20 cellular contexts compared by ENCODE assay signal in the genomic region with DNA sequence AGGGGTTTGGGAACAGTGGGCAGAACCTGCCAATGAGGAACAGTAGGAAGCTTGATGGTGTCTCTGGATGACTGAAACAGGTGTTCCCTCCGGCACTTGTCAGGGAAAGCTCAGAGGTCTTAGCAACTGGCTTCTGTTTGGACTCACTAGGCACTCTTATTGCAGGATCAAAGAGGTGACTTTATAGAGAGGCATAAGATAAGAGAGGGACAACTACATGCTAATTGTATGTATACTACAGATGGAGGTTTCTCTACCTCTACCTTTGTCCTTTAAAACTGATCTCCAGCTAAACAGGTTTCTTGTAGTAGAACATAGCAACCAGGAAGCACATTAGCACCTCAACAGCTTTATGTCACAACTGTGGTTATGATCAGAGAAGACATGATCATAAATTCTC. TPM values are rescaled to one million over a fixed set of nuclear protein-coding genes. Genes with fewer than 3 reads are reported as not detected.
DNase-seq lines count a peak whose midpoint lies in the region; ATAC-seq and TF ChIP-seq lines count a peak whose summit lies in the region.
"Had no signal": no experiment of that assay in that cellular context is flagged by ENCODE, and none has a peak within 500 bp of the region (broad histone marks: within the 10 kb centered on the region; RNA-seq: fewer than 3 reads in every experiment).

No MANE protein-coding gene starts in this region.

- no peaks in the 10 kb centered on the region for H3K27me3 ChIP-seq in colonic mucosa
- H3K27me3 ChIP-seq in stomach: no peaks in the 10 kb centered on the region
- H3K27me3 ChIP-seq: BLaER1 treated with 17β-estradiol and CSF1 and Interleukin-3, amounts not matched to agents 10 nM and 100 nM had no signal

- intact Hi-C loops in colonic mucosa (cut with DNase I): no loop called here
- intact Hi-C loops in left colon (cut with DNase I, micrococcal nuclease): no loop called here
- intact Hi-C loops in stomach (cut with DNase I; ENCODE audit: low total_unique reads): no loop called here

- H3K4me1 ChIP-seq in colonic mucosa (peaks cover 5% of the 10 kb centered on the region), stomach (peaks cover 13 to 59% (median 35%) of the 10 kb centered on the region in 4 donors)
- H3K4me1 ChIP-seq: BLaER1 treated with 17β-estradiol and CSF1 and Interleukin-3, amounts not matched to agents 10 nM and 100 nM had no signal

- 48 to 94% (median 54%) methylated on average over 1 of the region's 1 CpG for WGBS in stomach, 5 donors

- H3K36me3 ChIP-seq in colonic mucosa (peaks cover 5% of the 10 kb centered on the region), stomach (peaks cover 6 to 23% (median 22%) of the 10 kb centered on the region in 4 donors)

- H3K4me3 ChIP-seq in colonic mucosa (no peak overlapping the region), stomach (no peak overlapping the region)
- H3K4me3 ChIP-seq: BLaER1 treated with 17β-estradiol and CSF1 and Interleukin-3, amounts not matched to agents 10 nM and 100 nM had no signal

- no peak for TF ChIP-seq CTCF in colonic mucosa (IDR thresholded peaks at IDR 0.05)
- TF ChIP-seq CTCF in stomach (IDR thresholded peaks at IDR 0.05): no peak

- no peak for TF ChIP-seq EP300 in stomach (IDR thresholded peaks at IDR 0.05)

- no peaks in the 10 kb centered on the region for H3K9me3 ChIP-seq in colonic mucosa
- H3K9me3 ChIP-seq in stomach: no peaks in the 10 kb centered on the region
- H3K9me3 ChIP-seq: BLaER1 treated with 17β-estradiol and CSF1 and Interleukin-3, amounts not matched to agents 10 nM and 100 nM had no signal

- DNase-seq in HT-29 (ENCODE audit: low spot score) (peak; percentile 23), colonic mucosa (no peak), left colon (no peak), stomach (no peak), HCEC 1CT (no peak), A172 (ENCODE audit: low spot score) (no peak), SKM-1 (lab: John Stamatoyannopoulos, UW; ENCODE audit: unreplicated experiment) (no peak)
- DNase-seq: CD8-positive, alpha-beta T cell; DMS79; H9; KG1; NCI-H1092; NCI-H1436; NCI-H187 treated with DMSO at 0.1 percent for 48 hours; NCI-H2107; NCI-H446 treated with DMSO at 0.1 percent for 48 hours; NCI-H526 treated with DMSO at 0.1 percent for 48 hours had no signal

- peak overlapping the region in 1 of 2 donors; percentile 49 for H3K9ac ChIP-seq in colonic mucosa (ENCODE audit: low read depth in 2 of 2, low read length in 2 of 2)
- H3K9ac ChIP-seq: BLaER1 treated with 17β-estradiol and CSF1 and Interleukin-3, amounts not matched to agents 10 nM and 100 nM had no signal

- peak; percentile 73 for ATAC-seq in left colon
- ATAC-seq: CD8-positive, alpha-beta T cell; Right ventricle myocardium inferior had no signal

- no peak for TF ChIP-seq POLR2A in stomach (IDR thresholded peaks at IDR 0.05)

- H3K27ac ChIP-seq in colonic mucosa: peak overlapping the region; percentile 68
- H3K27ac ChIP-seq in stomach: peak overlapping the region; percentile 71 to 95 (median 80)
- H3K27ac ChIP-seq: BLaER1 treated with 17β-estradiol and CSF1 and Interleukin-3, amounts not matched to agents 10 nM and 100 nM; HL-60 had no signal

RNA-seq across cellular contexts. Expression of gene CNTD1, which starts 7.6 kb away (rescaled TPM):
- 0.13 and 0.66 TPM in 2 replicates for total RNA-seq in HT-29 (2014; rRNA removed; shearing (Covaris generic))
- under 1 TPM in 1 of 2 donors, not detected in 1; 0.61 TPM for total RNA-seq in colonic mucosa
- 1 to 10 TPM; 1.2 to 2.4 TPM for total RNA-seq in left colon
- 1 to 10 TPM in 2 of 5 donors, under 1 TPM in 1, not detected in 2; 0.29 to 2.2 (median 1.3) TPM for total RNA-seq in stomach
- polyA plus RNA-seq in stomach: 1 to 10 TPM; 1.3 to 2.4 (median 1.3) TPM
- 0.03 and 0.29 TPM in 2 replicates for total RNA-seq in A172 (2014; rRNA removed; shearing (Covaris generic))
- total RNA-seq: CD8-positive, alpha-beta T cell; H9 had no signal

RNA-seq across cellular contexts. Expression of gene COA3, which starts 7.7 kb away (rescaled TPM):
- 82.9 and 86.2 TPM in 2 replicates for total RNA-seq in HT-29 (2014; rRNA removed; shearing (Covaris generic))
- total RNA-seq in colonic mucosa (100 to 1,000 TPM; 167 to 219 TPM), left colon (100 to 1,000 TPM; 142 to 167 TPM), stomach (100 to 1,000 TPM in 3 of 5 donors, 10 to 100 TPM in 2; 22.2 to 166 (median 121) TPM)
- 100 to 1,000 TPM; 201 to 268 (median 201) TPM for polyA plus RNA-seq in stomach
- 112 and 122 TPM in 2 replicates for total RNA-seq in A172 (2014; rRNA removed; shearing (Covaris generic))

RNA-seq across cellular contexts. Expression of gene BECN1, which starts 17.8 kb away (rescaled TPM):
- 108 and 118 TPM in 2 replicates for total RNA-seq in HT-29 (2014; rRNA removed; shearing (Covaris generic))
- total RNA-seq in colonic mucosa (100 to 1,000 TPM; 118 to 145 TPM), left colon (100 to 1,000 TPM; 128 to 150 TPM), stomach (100 to 1,000 TPM in 3 of 5 donors, 10 to 100 TPM in 2; 53.1 to 192 (median 124) TPM)
- polyA plus RNA-seq in stomach: 10 to 100 TPM; 40.3 to 86.1 (median 65.2) TPM
- 113 and 134 TPM in 2 replicates for total RNA-seq in A172 (2014; rRNA removed; shearing (Covaris generic))

RNA-seq across cellular contexts. Expression of gene WNK4, which starts 25.8 kb away (rescaled TPM):
- 7.8 and 8.6 TPM in 2 replicates for total RNA-seq in HT-29 (2014; rRNA removed; shearing (Covaris generic))
- 10 to 100 TPM; 32.6 to 54.6 TPM for total RNA-seq in colonic mucosa
- total RNA-seq in left colon: 10 to 100 TPM; 32.7 to 41.2 TPM
- 10 to 100 TPM in 2 of 5 donors, 1 to 10 TPM in 3; 1.1 to 30.4 (median 4.9) TPM for total RNA-seq in stomach
- polyA plus RNA-seq in stomach: 1 to 10 TPM; 1.1 to 1.7 (median 1.3) TPM
- 0.34 and 0.50 TPM in 2 replicates for total RNA-seq in A172 (2014; rRNA removed; shearing (Covaris generic))
- total RNA-seq: Right ventricle myocardium inferior had no signal

RNA-seq across cellular contexts. Expression of gene PSME3, which starts 26.9 kb away (rescaled TPM):
- 96.8 and 142 TPM in 2 replicates for total RNA-seq in HT-29 (2014; rRNA removed; shearing (Covaris generic))
- total RNA-seq in colonic mucosa (100 to 1,000 TPM in 1 of 2 donors, 10 to 100 TPM in 1; 86.4 to 163 TPM), left colon (100 to 1,000 TPM in 1 of 2 donors, 10 to 100 TPM in 1; 89.7 to 104 TPM), stomach (10 to 100 TPM; 26.4 to 74.4 (median 70.0) TPM)
- 10 to 100 TPM; 27.1 to 75.8 (median 61.5) TPM for polyA plus RNA-seq in stomach
- total RNA-seq in A172 (2014; rRNA removed; shearing (Covaris generic)): 185 and 217 TPM in 2 replicates
